Comparison of ENCODE assay signal across 21 cellular contexts in the genomic region with DNA sequence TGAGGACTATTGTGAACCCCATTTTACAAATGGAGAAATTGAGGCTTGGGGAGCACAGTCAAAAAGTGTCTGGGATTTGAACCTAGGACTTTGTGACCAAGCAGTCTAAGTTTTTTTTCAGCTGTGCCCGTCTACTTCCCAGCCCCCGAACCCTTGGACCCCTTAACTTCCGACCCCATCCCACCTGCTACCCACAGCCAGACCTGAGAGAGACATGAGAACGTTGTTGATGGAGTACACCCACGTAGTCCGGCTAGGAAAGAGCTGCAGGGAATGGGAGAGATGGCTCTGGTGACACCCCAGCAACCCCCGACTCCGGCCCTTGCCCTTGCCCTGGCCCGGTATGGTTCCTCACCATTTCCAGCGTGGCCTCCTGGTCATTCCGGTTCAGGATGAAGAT. TPM values are rescaled to one million over a fixed set of nuclear protein-coding genes. Genes with fewer than 3 reads are reported as not detected.
DNase-seq lines count a peak whose midpoint lies in the region; ATAC-seq, FAIRE-seq and TF ChIP-seq lines count a peak whose summit lies in the region.
"Had no signal": no experiment of that assay in that cellular context is flagged by ENCODE, and none has a peak within 500 bp of the region (broad histone marks: within the 10 kb centered on the region; RNA-seq: fewer than 3 reads in every experiment).

No MANE protein-coding gene starts in this region.

- peaks cover 2% of the 10 kb centered on the region for H3K4me1 Mint-ChIP-seq in activated T-cell treated with anti-CD3 and anti-CD28 coated beads, Interleukin-2, amount 50 U/mL, for 24 hours (ENCODE audit: low read depth)
- H3K4me1 Mint-ChIP-seq in activated T-cell treated with anti-CD3 and anti-CD28 coated beads, Interleukin-2, amount 50 U/mL, for 4 hours (ENCODE audit: low read depth), result no peaks in the 10 kb centered on the region
- no peaks in the 10 kb centered on the region for H3K4me1 Mint-ChIP-seq in astrocyte (ENCODE audit: low read depth, unreplicated experiment)
- H3K4me1 Mint-ChIP-seq: CD14-positive monocyte had no signal

- ATAC-seq in activated T-cell treated with anti-CD3 and anti-CD28 coated beads, Interleukin-2, amount 50 U/mL, for 4 hours, result no peak
- no peak for ATAC-seq in stimulated activated naive CD8-positive, alpha-beta T cell treated with anti-CD3 and anti-CD28 coated beads, Interleukin-15, Interleukin-2, amounts not matched to agents 100 U/mL and 50 U/mL, for 24 hours
- ATAC-seq in HG03175 (IDR thresholded peaks at IDR 0.05; ENCODE audit: unreplicated experiment), result no peak
- ATAC-seq in GM18517 (IDR thresholded peaks at IDR 0.05; ENCODE audit: unreplicated experiment), result no peak
- ATAC-seq: GM23338, HCT116, K562 had no signal

- H3K36me3 ChIP-seq in HEK293 (ENCODE audit: control insufficient read depth in 2 of 2, insufficient read depth in 1 of 2, low read length in 2 of 2) (peaks cover 0 to 8% of the 10 kb centered on the region in 2 experiments; a peak in 1 of 3 replicates), astrocyte (ENCODE audit: insufficient read depth, low read length) (no peaks in the 10 kb centered on the region), osteoblast (ENCODE audit: insufficient read depth, low read length) (no peaks in the 10 kb centered on the region)

- H3K9me3 ChIP-seq in HEK293 (ENCODE audit: control insufficient read depth, insufficient read depth, low read depth, low read length) (no peaks in the 10 kb centered on the region), astrocyte (ENCODE audit: insufficient read depth, low read depth, low read length) (no peaks in the 10 kb centered on the region), osteoblast (ENCODE audit: low read depth, low read length) (no peaks in the 10 kb centered on the region)
- H3K9me3 ChIP-seq: BLaER1 had no signal

- H3K36me3 Mint-ChIP-seq in activated T-cell treated with anti-CD3 and anti-CD28 coated beads, Interleukin-2, amount 50 U/mL, for 24 hours (ENCODE audit: low read depth), result peaks cover 57% of the 10 kb centered on the region
- H3K36me3 Mint-ChIP-seq in activated T-cell treated with anti-CD3 and anti-CD28 coated beads, Interleukin-2, amount 50 U/mL, for 4 hours (ENCODE audit: insufficient read depth), result peaks cover 20% of the 10 kb centered on the region
- no peaks in the 10 kb centered on the region for H3K36me3 Mint-ChIP-seq in astrocyte (ENCODE audit: low read depth, unreplicated experiment)

- no peak for FAIRE-seq in astrocyte (lab: Jason Lieb, UNC)
- FAIRE-seq: H54, HTR-8/SVneo, K562 had no signal

- H3K79me2 ChIP-seq in astrocyte (ENCODE audit: insufficient read depth, low read length), result no peaks in the 10 kb centered on the region
- no peaks in the 10 kb centered on the region for H3K79me2 ChIP-seq in osteoblast (ENCODE audit: insufficient read depth, low read length)

- POLR2A ChIA-PET in HEK293 (lab: Yijun Ruan, JAX), result interaction anchor here (1.4 kb wide), 1 partner anchor 19 kb away, joined by 4 read pairs; a partner anchor contains a TSS

- H3K27me3 Mint-ChIP-seq in activated T-cell treated with anti-CD3 and anti-CD28 coated beads, Interleukin-2, amount 50 U/mL, for 24 hours, result no peaks in the 10 kb centered on the region
- H3K27me3 Mint-ChIP-seq in activated T-cell treated with anti-CD3 and anti-CD28 coated beads, Interleukin-2, amount 50 U/mL, for 4 hours (ENCODE audit: low read depth), result no peaks in the 10 kb centered on the region
- peaks cover 27% of the 10 kb centered on the region for H3K27me3 Mint-ChIP-seq in astrocyte (ENCODE audit: low read depth, unreplicated experiment)
- H3K27me3 Mint-ChIP-seq: CD4-positive, alpha-beta memory T cell had no signal

- no peak overlapping the region for H3K4me2 ChIP-seq in astrocyte (ENCODE audit: low read length)
- no peak overlapping the region for H3K4me2 ChIP-seq in osteoblast (ENCODE audit: insufficient read depth, low read length)
- H3K4me2 ChIP-seq: BLaER1, GM23338 had no signal

- H3K4me3 ChIP-seq in HEK293 (ENCODE audit: low read depth, low read length) (no peak overlapping the region), astrocyte (ENCODE audit: insufficient read depth, low read depth, low read length) (no peak overlapping the region), osteoblast (ENCODE audit: insufficient read depth, low read length) (no peak overlapping the region)
- H3K4me3 ChIP-seq: BLaER1, GM23338, K562 had no signal

- H4K20me1 ChIP-seq in astrocyte (ENCODE audit: insufficient read depth, low read length) (no peaks in the 10 kb centered on the region), osteoblast (ENCODE audit: insufficient read depth, low read length) (no peaks in the 10 kb centered on the region)
- H4K20me1 ChIP-seq: BLaER1 had no signal

- H3K9me3 Mint-ChIP-seq in activated T-cell treated with anti-CD3 and anti-CD28 coated beads, Interleukin-2, amount 50 U/mL, for 24 hours, result no peaks in the 10 kb centered on the region
- no peaks in the 10 kb centered on the region for H3K9me3 Mint-ChIP-seq in activated T-cell treated with anti-CD3 and anti-CD28 coated beads, Interleukin-2, amount 50 U/mL, for 4 hours
- no peaks in the 10 kb centered on the region for H3K9me3 Mint-ChIP-seq in astrocyte (ENCODE audit: unreplicated experiment)
- H3K9me3 Mint-ChIP-seq: CD4-positive, alpha-beta memory T cell; GM23338 had no signal

- H3K9ac ChIP-seq in astrocyte (ENCODE audit: low read length), result no peak overlapping the region
- H3K9ac ChIP-seq: BLaER1 had no signal

- H3K4me3 Mint-ChIP-seq in activated T-cell treated with anti-CD3 and anti-CD28 coated beads, Interleukin-2, amount 50 U/mL, for 24 hours, result no peak overlapping the region
- no peak overlapping the region for H3K4me3 Mint-ChIP-seq in activated T-cell treated with anti-CD3 and anti-CD28 coated beads, Interleukin-2, amount 50 U/mL, for 4 hours
- H3K4me3 Mint-ChIP-seq in astrocyte (ENCODE audit: unreplicated experiment), result peak overlapping the region; percentile 21
- H3K4me3 Mint-ChIP-seq: CD14-positive monocyte; CD4-positive, alpha-beta memory T cell; GM23338 had no signal

- peak overlapping the region; percentile 20 for H3K27ac Mint-ChIP-seq in activated T-cell treated with anti-CD3 and anti-CD28 coated beads, Interleukin-2, amount 50 U/mL, for 24 hours
- no peak overlapping the region for H3K27ac Mint-ChIP-seq in astrocyte (ENCODE audit: unreplicated experiment)
- H3K27ac Mint-ChIP-seq: GM23338 had no signal

- H3K27ac ChIP-seq in HEK293 (ENCODE audit: extremely low read depth, low read depth, low read length), result no peak overlapping the region
- H3K27ac ChIP-seq in astrocyte (ENCODE audit: low read depth, low read length), result no peak overlapping the region
- H3K27ac ChIP-seq in osteoblast (ENCODE audit: low read depth, low read length), result no peak overlapping the region
- H3K27ac ChIP-seq: BLaER1 had no signal

- CTCF ChIA-PET in HEK293 (lab: Yijun Ruan, JAX), result interaction anchor here (0.7 kb wide), 1 partner anchor 333 kb away, joined by 4 read pairs; no protein-coding TSS in a partner anchor

- H2AFZ ChIP-seq in astrocyte (ENCODE audit: low read depth, low read length) (no peak overlapping the region), osteoblast (ENCODE audit: low read length) (no peak overlapping the region)
- H2AFZ ChIP-seq: GM23338 had no signal

- no peaks in the 10 kb centered on the region for H3K27me3 ChIP-seq in astrocyte (ENCODE audit: insufficient read depth, low read length)
- H3K27me3 ChIP-seq in osteoblast (ENCODE audit: insufficient read depth, low read length), result no peaks in the 10 kb centered on the region
- H3K27me3 ChIP-seq: BLaER1 had no signal

- peaks cover 12% of the 10 kb centered on the region for H3K4me1 ChIP-seq in HEK293 (ENCODE audit: control insufficient read depth, insufficient read depth, low read length)
- H3K4me1 ChIP-seq in astrocyte (ENCODE audit: insufficient read depth, low read length), result no peaks in the 10 kb centered on the region
- H3K4me1 ChIP-seq in osteoblast (ENCODE audit: insufficient read depth, low read length), result no peaks in the 10 kb centered on the region
- H3K4me1 ChIP-seq: BLaER1 had no signal

- DNase-seq in activated T-cell treated with anti-CD3 and anti-CD28 coated beads, Interleukin-2, amount 50 U/mL, for 24 hours, result no peak
- no peak for DNase-seq in activated T-cell treated with anti-CD3 and anti-CD28 coated beads, Interleukin-2, amount 50 U/mL, for 4 hours
- no peak for DNase-seq in astrocyte (ENCODE audit: low read depth)
- peak; percentile 22 for DNase-seq in osteoblast (ENCODE audit: insufficient read length, low spot score, missing footprints)
- no peak for DNase-seq in stimulated activated naive CD8-positive, alpha-beta T cell treated with anti-CD3 and anti-CD28 coated beads, Interleukin-15, Interleukin-2, amounts not matched to agents 100 U/mL and 50 U/mL, for 24 hours
- DNase-seq: 8988T; CD4-positive, alpha-beta memory T cell; DMS153; DMS79; GDM1; IMR-90 had no signal

- TF ChIP-seq CTCF in HEK293 (tag by site-specific recombination; IDR thresholded peaks at IDR 0.05) (no peak), astrocyte (IDR thresholded peaks at IDR 0.05; ENCODE audit: insufficient read depth, low read depth, low read length) (no peak), osteoblast (IDR thresholded peaks at IDR 0.05; ENCODE audit: extremely low read depth, low read depth, low read length) (no peak)

TF ChIP-seq in HEK293, 187 proteins besides CTCF, POLR2A, EP300 and RAD21 (continues in another document):
- TF ChIP-seq RBAK (tag by site-specific recombination; IDR thresholded peaks at IDR 0.05), result no peak
- no peak for TF ChIP-seq ZFP41 (tag by site-specific recombination; IDR thresholded peaks at IDR 0.05; ENCODE audit: borderline replicate concordance)
- TF ChIP-seq, protein P1, sequence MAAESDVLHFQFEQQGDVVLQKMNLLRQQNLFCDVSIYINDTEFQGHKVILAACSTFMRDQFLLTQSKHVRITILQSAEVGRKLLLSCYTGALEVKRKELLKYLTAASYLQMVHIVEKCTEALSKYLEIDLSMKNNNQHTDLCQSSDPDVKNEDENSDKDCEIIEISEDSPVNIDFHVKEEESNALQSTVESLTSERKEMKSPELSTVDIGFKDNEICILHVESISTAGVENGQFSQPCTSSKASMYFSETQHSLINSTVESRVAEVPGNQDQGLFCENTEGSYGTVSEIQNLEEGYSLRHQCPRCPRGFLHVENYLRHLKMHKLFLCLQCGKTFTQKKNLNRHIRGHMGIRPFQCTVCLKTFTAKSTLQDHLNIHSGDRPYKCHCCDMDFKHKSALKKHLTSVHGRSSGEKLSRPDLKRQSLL (tag by site-specific recombination; IDR thresholded peaks at IDR 0.05), result no peak

RNA-seq across cellular contexts. Expression of a gene that starts 18.0 kb away (rescaled TPM):
- 100 to 1,000 TPM; 109 to 130 (median 126) TPM for total RNA-seq in activated T-cell treated with anti-CD3 and anti-CD28 coated beads, Interleukin-2, amount 50 U/mL, for 4 hours
- 0.87 and 1.7 TPM in 2 replicates for total RNA-seq in astrocyte
- under 0.01 and 0.72 TPM in 2 replicates for total RNA-seq in osteoblast
- total RNA-seq: IMR-90 had no signal

RNA-seq across cellular contexts. Expression of a gene that starts 19.3 kb away (rescaled TPM):
- 100 to 1,000 TPM; 370 to 409 (median 401) TPM for total RNA-seq in activated T-cell treated with anti-CD3 and anti-CD28 coated beads, Interleukin-2, amount 50 U/mL, for 4 hours
- total RNA-seq in astrocyte (222 and 229 TPM in 2 replicates), osteoblast (210 and 317 TPM in 2 replicates)

RNA-seq across cellular contexts. Expression of a gene that starts 47.7 kb away (rescaled TPM):
- 100 to 1,000 TPM; 215 to 233 (median 230) TPM for total RNA-seq in activated T-cell treated with anti-CD3 and anti-CD28 coated beads, Interleukin-2, amount 50 U/mL, for 4 hours
- 805 and 879 TPM in 2 replicates for total RNA-seq in astrocyte
- total RNA-seq in osteoblast, result 204 and 229 TPM in 2 replicates

Comparison
In these comparisons a context has a peak if more than half of its experiments do, and no peak if none do; other contexts are left out.
1. RNA of a gene that starts 18.0 kb away (total RNA-seq): 109 to 130 TPM in activated T-cell treated with anti-CD3 and anti-CD28 coated beads, Interleukin-2, amount 50 U/mL, for 4 hours; 0.87 to 1.7 TPM in astrocyte and under 0.01 to 0.72 TPM in osteoblast; every median in the first group is over 10 times any median in the second.